In genomic region chr17:76051571-76051970, GRCh38 we compare ENCODE assay signal across 27 cellular contexts. TPM values are rescaled to one million over a fixed set of nuclear protein-coding genes. Genes with fewer than 3 reads are reported as not detected.
A peak's percentile ranks its signal among the peaks of the same experiment; 100 is the strongest.
DNase-seq lines count a peak whose midpoint lies in the region; ATAC-seq, FAIRE-seq and TF ChIP-seq lines count a peak whose summit lies in the region.
"Had no signal": no experiment of that assay in that cellular context is flagged by ENCODE, and none has a peak within 500 bp of the region (broad histone marks: within the 10 kb centered on the region; RNA-seq: fewer than 3 reads in every experiment).

No MANE protein-coding gene starts in this region.

- H3K27me3 Mint-ChIP-seq in natural killer cell (ENCODE audit: low read depth in 2 of 2) = no peaks in the 10 kb centered on the region
- H3K27me3 Mint-ChIP-seq: CD4-positive, alpha-beta memory T cell; naive B cell had no signal

- H3K4me1 ChIP-seq in pancreas = peaks cover 0 to 7% (median 0%) of the 10 kb centered on the region in 3 donors

- WGBS in pancreas, 2 donors = 58 to 66% methylated on average over 7 of the region's 7 CpGs

- no peak for ATAC-seq in pancreas
- ATAC-seq in natural killer cell = no peak
- ATAC-seq in HG03378 (IDR thresholded peaks at IDR 0.05; ENCODE audit: unreplicated experiment) = no peak
- no peak for ATAC-seq in GM19328 (IDR thresholded peaks at IDR 0.05; ENCODE audit: unreplicated experiment)
- ATAC-seq: GM12878, heart right ventricle had no signal

- H3K9me3 ChIP-seq in pancreas = no peaks in the 10 kb centered on the region
- H3K9me3 ChIP-seq: body of pancreas, heart right ventricle, ovary, SJSA1, tibial nerve had no signal

- H3K27me3 ChIP-seq in pancreas = no peaks in the 10 kb centered on the region
- H3K27me3 ChIP-seq: body of pancreas, heart right ventricle, ovary, SJSA1, tibial nerve had no signal

- peaks cover 0 to 66% (median 25%) of the 10 kb centered on the region in 3 donors for H3K36me3 ChIP-seq in pancreas
- H3K36me3 ChIP-seq: ovary had no signal

- H3K4me3 Mint-ChIP-seq in natural killer cell = no peak overlapping the region
- H3K4me3 Mint-ChIP-seq: CD4-positive, alpha-beta memory T cell; endodermal cell; immature natural killer cell; naive B cell had no signal

- H3K9me3 Mint-ChIP-seq in natural killer cell = no peaks in the 10 kb centered on the region
- H3K9me3 Mint-ChIP-seq: CD4-positive, alpha-beta memory T cell; endodermal cell; immature natural killer cell; naive B cell had no signal

- in situ Hi-C loops in Caki2 (cut with HindIII; ENCODE audit: low pct_unique_long_range_greater_than_20kb, low sequenced_read_pairs) = no loop called here

- TF ChIP-seq CTCF in pancreas (IDR thresholded peaks at IDR 0.05) (no peak), natural killer cell (IDR thresholded peaks at IDR 0.05) (no peak)

- peak overlapping the region in 3 of 4 donors; percentile 7 to 57 (median 18) for H3K27ac ChIP-seq in pancreas
- H3K27ac ChIP-seq: GM23248, heart right ventricle, ovary, SJSA1, tibial nerve had no signal

- H3K4me1 Mint-ChIP-seq in natural killer cell = peaks cover 0 to 15% of the 10 kb centered on the region in 2 donors
- H3K4me1 Mint-ChIP-seq: endodermal cell, immature natural killer cell had no signal

- intact Hi-C loops in pancreas (cut with DNase I) (no loop called here), natural killer cell (cut with micrococcal nuclease) (no loop called here)

- peak overlapping the region in 1 of 2 donors; percentile 22 for H3K27ac Mint-ChIP-seq in natural killer cell
- H3K27ac Mint-ChIP-seq: endodermal cell, immature natural killer cell had no signal

- H3K4me3 ChIP-seq in pancreas = no peak overlapping the region
- H3K4me3 ChIP-seq: body of pancreas, GM12878, GM23248, heart right ventricle, lung, ovary, SJSA1, tibial nerve had no signal

- DNase-seq in Caki2 (ENCODE audit: low read depth) (peak; percentile 76), RCC 7860 (ENCODE audit: low spot score) (peak; percentile 11), glomerular visceral epithelial cell (ENCODE audit: extremely low spot score) (peak; percentile 54), pancreas (no peak), natural killer cell (no peak), DMS114 treated with DMSO at 0.1 percent for 48 hours (lab: John Stamatoyannopoulos, UW; ENCODE audit: unreplicated experiment) (no peak)
- DNase-seq: activated CD8-positive, alpha-beta memory T cell treated with anti-CD3 and anti-CD28 coated beads for 24 hours; activated T-cell treated with anti-CD3 and anti-CD28 coated beads, Interleukin-2, amount 50 U/mL, for 48 hours; body of pancreas; CD4-positive, alpha-beta memory T cell; DMS79; endodermal cell; GM23248; heart right ventricle; immature natural killer cell; naive B cell; NCI-H1436; NCI-H69; ovary; stimulated activated CD4-positive, alpha-beta T cell treated with anti-CD3 and anti-CD28 coated beads, Interleukin-1b, Interleukin-23, amount 100 ng/mL, for 48 hours; stimulated activated naive CD4-positive, alpha-beta T cell treated with Interleukin-2 at 50 U/mL for 16 hours had no signal

- no peak for FAIRE-seq in RCC 7860 (lab: Jason Lieb, UNC)
- no peak for FAIRE-seq in pancreas (lab: Jason Lieb, UNC)
- FAIRE-seq: GM12878 had no signal

- H3K36me3 Mint-ChIP-seq in natural killer cell = peaks cover 35% of the 10 kb centered on the region

RNA-seq across cellular contexts. Expression of gene SRP68, which starts 20.7 kb away (rescaled TPM):
- total RNA-seq in Caki2 (2014; rRNA removed; shearing (Covaris generic); ENCODE audit: low replicate concordance) = 58.2 and 60.8 TPM in 2 replicates
- total RNA-seq in pancreas (10 to 100 TPM; 42.4 to 74.6 (median 55.3) TPM), natural killer cell (10 to 100 TPM; 57.8 to 74.4 (median 70.7) TPM)
- 10 to 100 TPM; 32.2 to 45.9 TPM for polyA plus RNA-seq in pancreas

RNA-seq across cellular contexts. Expression of gene GALR2, which starts 23.0 kb away (rescaled TPM):
- not detected in 2 replicates for total RNA-seq in Caki2 (2014; rRNA removed; shearing (Covaris generic); ENCODE audit: low replicate concordance)
- total RNA-seq in pancreas (under 1 TPM in 2 of 6 donors, not detected in 4; 0.12 to 0.19 TPM), natural killer cell (under 1 TPM in 2 of 3 donors, not detected in 1; 0.27 to 0.53 TPM)
- polyA plus RNA-seq in pancreas = under 1 TPM in 1 of 2 donors, not detected in 1; 0.11 TPM
- total RNA-seq: CD4-positive, alpha-beta memory T cell; endodermal cell; GM23248; heart right ventricle; tibial nerve had no signal
- polyA plus RNA-seq: ovary had no signal

RNA-seq across cellular contexts. Expression of gene EVPL, which starts 24.5 kb away (rescaled TPM):
- 48.6 and 51.7 TPM in 2 replicates for total RNA-seq in Caki2 (2014; rRNA removed; shearing (Covaris generic); ENCODE audit: low replicate concordance)
- 1 to 10 TPM; 1.3 to 3.5 (median 2.9) TPM for total RNA-seq in pancreas
- 10 to 100 TPM in 1 of 2 donors, 1 to 10 TPM in 1; 6.5 to 14.6 TPM for polyA plus RNA-seq in pancreas
- total RNA-seq in natural killer cell = 1 to 10 TPM in 1 of 3 donors, under 1 TPM in 1, not detected in 1; 0.94 to 1.2 TPM
- total RNA-seq: CD4-positive, alpha-beta memory T cell; GM23248; SJSA1 had no signal
- polyA plus RNA-seq: CD4-positive, alpha-beta memory T cell; GM12878; GM23248; immature natural killer cell had no signal

RNA-seq across cellular contexts. Expression of gene ZACN, which starts 27.4 kb away (rescaled TPM):
- total RNA-seq in Caki2 (2014; rRNA removed; shearing (Covaris generic); ENCODE audit: low replicate concordance) = not detected in 2 replicates
- total RNA-seq in pancreas = under 1 TPM in 1 of 6 donors, not detected in 5; 0.06 TPM
- polyA plus RNA-seq in pancreas = 1 to 10 TPM; 3.4 to 4.2 TPM
- total RNA-seq in natural killer cell = under 1 TPM; 0.28 to 0.80 (median 0.50) TPM
- total RNA-seq: body of pancreas, GM23248, heart right ventricle, SJSA1, tibial nerve had no signal

RNA-seq across cellular contexts. Expression of gene CDK3, which starts 50.9 kb away (rescaled TPM):
- 5.3 and 12.0 TPM in 2 replicates for total RNA-seq in Caki2 (2014; rRNA removed; shearing (Covaris generic); ENCODE audit: low replicate concordance)
- total RNA-seq in pancreas (1 to 10 TPM; 1.9 to 6.3 (median 3.0) TPM), natural killer cell (10 to 100 TPM in 2 of 3 donors, 1 to 10 TPM in 1; 5.5 to 13.6 (median 13.5) TPM)
- 10 to 100 TPM; 32.2 to 34.7 TPM for polyA plus RNA-seq in pancreas

Comparison
In these comparisons a context has a peak if more than half of its experiments do, and no peak if none do; other contexts are left out.
1. DNase-seq: peak in Caki2 (single experiment), RCC 7860 (single experiment) and glomerular visceral epithelial cell (single experiment); none in pancreas (0 of 6), natural killer cell (single experiment) and DMS114 treated with DMSO at 0.1 percent for 48 hours (single experiment).
2. RNA of gene EVPL, which starts 24.5 kb away (total RNA-seq): 48.6 to 51.7 TPM in Caki2; 1.3 to 3.5 TPM in pancreas and 0.94 to 1.2 TPM in natural killer cell; every median in the first group is over 10 times any median in the second.